Comparison of ENCODE assay signal across 9 cellular contexts in the genomic region with DNA sequence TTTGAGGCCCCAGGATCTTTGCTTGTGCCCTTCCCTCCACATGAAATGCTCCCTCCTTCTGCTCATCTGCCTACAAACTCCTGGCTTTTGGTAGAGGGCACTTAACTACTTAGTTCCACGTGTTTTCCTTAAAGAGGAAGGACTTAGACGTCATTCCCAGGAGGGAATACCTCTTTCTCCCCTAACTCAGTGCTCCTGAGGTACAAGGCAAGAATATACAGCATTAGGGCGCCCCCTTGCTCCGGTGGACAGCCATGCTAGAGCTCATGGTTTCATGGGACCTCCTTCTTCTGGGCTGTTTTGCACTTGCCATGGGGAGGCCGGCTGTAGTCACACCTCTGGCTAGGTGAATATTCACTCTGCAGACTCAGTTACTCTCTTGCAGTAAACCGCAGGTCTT.
DNase-seq lines count a peak whose midpoint lies in the region; ATAC-seq, FAIRE-seq and TF ChIP-seq lines count a peak whose summit lies in the region.
"Had no signal": no experiment of that assay in that cellular context is flagged by ENCODE, and none has a peak within 500 bp of the region (broad histone marks: within the 10 kb centered on the region; RNA-seq: fewer than 3 reads in every experiment).

No MANE protein-coding gene starts in this region.

- ATAC-seq in GM19455 (IDR thresholded peaks at IDR 0.05; ENCODE audit: unreplicated experiment): no peak
- ATAC-seq in HG03196 (IDR thresholded peaks at IDR 0.05; ENCODE audit: unreplicated experiment): no peak

- H3K27ac ChIP-seq in WERI-Rb-1: no peak overlapping the region
- H3K27ac ChIP-seq: ascending aorta had no signal

- no peak for FAIRE-seq in urothelium cell line (lab: Jason Lieb, UNC)

- TF ChIP-seq CTCF in AG04449 (IDR thresholded peaks at IDR 0.05; ENCODE audit: insufficient read depth, low read length, missing control alignments) (peak; percentile 15), GM12873 (IDR thresholded peaks at IDR 0.05; ENCODE audit: insufficient read depth, low read depth, low read length, missing control alignments) (peak; percentile 80), WERI-Rb-1 (IDR thresholded peaks at IDR 0.05; ENCODE audit: low read depth, low read length) (peak; percentile 94)

- H3K27me3 ChIP-seq in WERI-Rb-1 (ENCODE audit: insufficient read depth, low read depth, severe bottlenecking): no peaks in the 10 kb centered on the region
- H3K27me3 ChIP-seq: ascending aorta had no signal

- no peaks in the 10 kb centered on the region for H3K36me3 ChIP-seq in WERI-Rb-1
- H3K36me3 ChIP-seq: ascending aorta had no signal

- H3K4me3 ChIP-seq in AG04449 (ENCODE audit: low read depth, low read length) (no peak overlapping the region), WERI-Rb-1 (ENCODE audit: low read depth, low read length) (no peak overlapping the region)
- H3K4me3 ChIP-seq: ascending aorta had no signal

- CTCF ChIA-PET in AG04449 (lab: Yijun Ruan, JAX): no interaction called here

- DNase-seq in AG04449 (ENCODE audit: low read depth, low spot score) (no peak), LHCN-M2 (ENCODE audit: low read depth) (peak; percentile 25), WERI-Rb-1 (peak; percentile 93), iPS-NIHi11 (ENCODE audit: low spot score) (peak; percentile 76), urothelium cell line (ENCODE audit: low spot score) (peak; percentile 35)

- peaks cover 2% of the 10 kb centered on the region for H3K9me3 ChIP-seq in WERI-Rb-1 (ENCODE audit: severe bottlenecking)
- H3K9me3 ChIP-seq: ascending aorta had no signal

- POLR2A ChIA-PET in AG04449 (lab: Yijun Ruan, JAX): no interaction called here

Comparison
In these comparisons a context has a peak if more than half of its experiments do, and no peak if none do; other contexts are left out.
1. CTCF ChIP-seq: peak in every context shown above with its lines; median percentile 94 in WERI-Rb-1; 80 in GM12873; 15 in AG04449.